19 cellular contexts compared by ENCODE assay signal in genomic region chr14:103137721-103138482, GRCh38. TPM values are rescaled to one million over a fixed set of nuclear protein-coding genes. Genes with fewer than 3 reads are reported as not detected.
DNase-seq lines count a peak whose midpoint lies in the region; ATAC-seq, FAIRE-seq and TF ChIP-seq lines count a peak whose summit lies in the region.
"Had no signal": no experiment of that assay in that cellular context is flagged by ENCODE, and none has a peak within 500 bp of the region (broad histone marks: within the 10 kb centered on the region; RNA-seq: fewer than 3 reads in every experiment).

No MANE protein-coding gene starts in this region.

- POLR2A ChIA-PET in H1 (lab: Charles Lee; ENCODE audit: partially characterized antibody), result interaction anchor here (0.7 to 4.6 kb wide), 7 partner anchors 10 to 196 kb away, joined by 3 to 26 read pairs (median 3); partner anchors contain the start of gene EIF5

- H3K4me2 ChIP-seq in H9 (ENCODE audit: insufficient read depth, insufficient read length, low read length), result no peak overlapping the region
- H3K4me2 ChIP-seq in H1 (ENCODE audit: insufficient read depth in 1 of 2, low read depth in 2 of 2, low read length in 2 of 2), result peak overlapping the region; percentile 82 to 86; a peak in 2 of 4 replicates

- no peak overlapping the region for H3K4ac ChIP-seq in H9 (ENCODE audit: low read depth, low read length)
- H3K4ac ChIP-seq in H1 (replicated peaks; ENCODE audit: insufficient read length, low read depth, low read length), result no peak overlapping the region

- H3K56ac ChIP-seq in H9 (ENCODE audit: insufficient read length, low read depth, low read length) (no peak overlapping the region), H1 (replicated peaks; ENCODE audit: insufficient read length, low read depth, low read length) (no peak overlapping the region)

- H2BK15ac ChIP-seq in H9 (ENCODE audit: low read depth, low read length), result no peak overlapping the region
- peak overlapping the region; percentile 92; the same call in 1 of the 2 replicates for H2BK15ac ChIP-seq in H1 (ENCODE audit: low read length)

- ATAC-seq in right lobe of liver (peak in 3 of 4 donors; percentile 14 to 43 (median 16)), GM21737 (IDR thresholded peaks at IDR 0.05; ENCODE audit: unreplicated experiment) (no peak), HG03045 (IDR thresholded peaks at IDR 0.05; ENCODE audit: unreplicated experiment) (no peak)
- ATAC-seq: effector memory CD8-positive, alpha-beta T cell; stimulated activated effector memory CD8-positive, alpha-beta T cell treated with anti-CD3 and anti-CD28 coated beads, Interleukin-12 subunit alpha, Interleukin-12 subunit beta, amount 100 ng/mL, for 72 hours had no signal

- TF ChIP-seq EP300 in H1 (IDR thresholded peaks at IDR 0.05; ENCODE audit: borderline replicate concordance in 1 of 2, low read depth in 2 of 2, low read length in 2 of 2), result no peak

- TF ChIP-seq RAD21 in H1 (IDR thresholded peaks at IDR 0.05 in 1 of 2, conservative IDR thresholded peaks at IDR 0.05 in 1 of 2; ENCODE audit: low read depth in 2 of 2, low read length in 2 of 2), result no peak

- no peaks in the 10 kb centered on the region; the same call in 1 of the 2 replicates for H3K4me1 ChIP-seq in H9 (ENCODE audit: insufficient read depth, low read length)
- peaks cover 0 to 11% (median 6%) of the 10 kb centered on the region in 4 experiments; a peak in 6 of 7 replicates for H3K4me1 ChIP-seq in H1 (replicated peaks in 1 of 4; ENCODE audit: control insufficient read depth in 3 of 4, insufficient read depth in 4 of 4, low read length in 3 of 4)
- peaks cover 0 to 14% (median 0%) of the 10 kb centered on the region in 4 donors for H3K4me1 ChIP-seq in right lobe of liver
- H3K4me1 ChIP-seq in subcutaneous abdominal adipose tissue (ENCODE audit: control insufficient read depth in 5 of 5, insufficient read depth in 5 of 5, low read length in 5 of 5), result peaks cover 1 to 30% (median 19%) of the 10 kb centered on the region in 5 donors
- no peaks in the 10 kb centered on the region for H3K4me1 ChIP-seq in effector memory CD4-positive, alpha-beta T cell (ENCODE audit: control insufficient read depth, insufficient read depth, low read length, poor library complexity, severe bottlenecking)

- TF ChIP-seq POLR2A in H1 (IDR thresholded peaks at IDR 0.05; ENCODE audit: control extremely low read depth in 1 of 2, low read depth in 2 of 2, low read length in 2 of 2) (no peak), right lobe of liver (IDR thresholded peaks at IDR 0.05) (no peak)

- no peak for FAIRE-seq in H1 (lab: Jason Lieb, UNC)
- FAIRE-seq: urothelium cell line had no signal

- H3K9ac ChIP-seq in H9 (ENCODE audit: extremely low read depth, insufficient read length, low read length), result no peak overlapping the region
- H3K9ac ChIP-seq in H1 (replicated peaks in 1 of 4; ENCODE audit: extremely low read depth in 1 of 4, low read depth in 3 of 4, low read length in 3 of 4), result no peak overlapping the region
- H3K9ac ChIP-seq in subcutaneous abdominal adipose tissue (ENCODE audit: low read length in 5 of 5), result no peak overlapping the region

- no peak for DNase-seq in H9
- DNase-seq in H1 (ENCODE audit: low read depth in 1 of 2, low spot score in 2 of 2), result no peak
- DNase-seq in right lobe of liver, result peak in 1 of 3 donors; percentile 63
- DNase-seq in effector memory CD4-positive, alpha-beta T cell, result no peak
- no peak for DNase-seq in dedifferentiated amniotic fluid mesenchymal stem cell (ENCODE audit: extremely low spot score)
- DNase-seq: activated CD4-positive, alpha-beta T cell treated with anti-CD3 and anti-CD28 coated beads for 48 hours; AML-193; effector memory CD8-positive, alpha-beta T cell; midbrain; NCI-H1436 treated with DMSO at 0.1 percent for 48 hours; NK-92 treated with Interleukin-12 subunit alpha and Interleukin-12 subunit beta, amount 100 ng/mL, for 24 hours had no signal

- H3K27me3 Mint-ChIP-seq in H9 (ENCODE audit: low read depth), result peaks cover 12% of the 10 kb centered on the region

- H4K91ac ChIP-seq in H9 (ENCODE audit: insufficient read length, low read depth, low read length) (no peak overlapping the region), H1 (replicated peaks; ENCODE audit: insufficient read length, low read length) (peak overlapping the region; percentile 44)

- H3K9me3 Mint-ChIP-seq in H9, result no peaks in the 10 kb centered on the region; a peak in 2 of 5 replicates
- H3K9me3 Mint-ChIP-seq: activated naive CD4-positive, alpha-beta T cell treated with anti-CD3 and anti-CD28 coated beads, Interleukin-2, amount 50 U/mL, for 24 hours; effector memory CD8-positive, alpha-beta T cell; stimulated activated effector memory CD8-positive, alpha-beta T cell treated with anti-CD3 and anti-CD28 coated beads, Interleukin-12 subunit alpha, Interleukin-12 subunit beta, amount 100 ng/mL, for 72 hours had no signal

- H3K27ac ChIP-seq in H9 (ENCODE audit: insufficient read length, low read depth, low read length) (no peak overlapping the region), H1 (ENCODE audit: low read depth, low read length) (no peak overlapping the region), right lobe of liver (no peak overlapping the region), subcutaneous abdominal adipose tissue (ENCODE audit: low read depth, low read length) (peak overlapping the region; percentile 41)
- no peak overlapping the region for H3K27ac ChIP-seq in effector memory CD4-positive, alpha-beta T cell (ENCODE audit: insufficient read depth, low read length, poor library complexity, severe bottlenecking)
- H3K27ac ChIP-seq: SJSA1 had no signal

- H3K27me3 ChIP-seq in H9 (ENCODE audit: insufficient read depth, low read length) (no peaks in the 10 kb centered on the region), H1 (replicated peaks in 1 of 4; ENCODE audit: control insufficient read depth in 3 of 4, extremely low read depth in 1 of 4, insufficient read depth in 3 of 4, low read length in 3 of 4) (peaks cover 0 to 23% (median 11%) of the 10 kb centered on the region in 4 experiments; a peak in 5 of 7 replicates), right lobe of liver (no peaks in the 10 kb centered on the region), subcutaneous abdominal adipose tissue (ENCODE audit: control insufficient read depth in 5 of 5, insufficient read depth in 4 of 5, low read length in 5 of 5) (peaks cover 0 to 4% (median 0%) of the 10 kb centered on the region in 5 donors)
- no peaks in the 10 kb centered on the region for H3K27me3 ChIP-seq in effector memory CD4-positive, alpha-beta T cell (replicated peaks; ENCODE audit: control insufficient read depth, insufficient read depth, low read length, poor library complexity, severe bottlenecking)
- H3K27me3 ChIP-seq: SJSA1 had no signal

- peaks cover 5 to 27% (median 12%) of the 10 kb centered on the region in 3 experiments; a peak in 6 of 7 replicates for H3K36me3 Mint-ChIP-seq in H9 (ENCODE audit: insufficient read depth in 1 of 3, low read depth in 3 of 3)
- H3K36me3 Mint-ChIP-seq: activated naive CD4-positive, alpha-beta T cell treated with anti-CD3 and anti-CD28 coated beads, Interleukin-2, amount 50 U/mL, for 24 hours; stimulated activated effector memory CD8-positive, alpha-beta T cell treated with anti-CD3 and anti-CD28 coated beads, Interleukin-12 subunit alpha, Interleukin-12 subunit beta, amount 100 ng/mL, for 72 hours had no signal

- H2AFZ ChIP-seq in H9 (ENCODE audit: low read length) (no peak overlapping the region), H1 (ENCODE audit: low read length) (no peak overlapping the region)

- H3K27ac Mint-ChIP-seq in H9, result peak overlapping the region in 1 of 3 experiments; percentile 59; a peak in 1 of 7 replicates
- H3K27ac Mint-ChIP-seq: activated naive CD4-positive, alpha-beta T cell treated with anti-CD3 and anti-CD28 coated beads, Interleukin-2, amount 50 U/mL, for 24 hours; effector memory CD8-positive, alpha-beta T cell had no signal

- H2BK5ac ChIP-seq in H9 (ENCODE audit: insufficient read length, low read length) (no peak overlapping the region), H1 (ENCODE audit: low read depth, low read length) (peak overlapping the region; percentile 7; the same call in 1 of the 2 replicates)

- H3T11ph ChIP-seq in H9 (ENCODE audit: low read length), result no peak overlapping the region

- H4K20me1 ChIP-seq in H9 (ENCODE audit: control insufficient read depth, insufficient read depth, insufficient read length) (no peaks in the 10 kb centered on the region), H1 (replicated peaks in 1 of 2; ENCODE audit: control insufficient read depth in 1 of 2, insufficient read depth in 2 of 2, low read length in 2 of 2) (peaks cover 0 to 4% of the 10 kb centered on the region in 2 experiments)

- peak overlapping the region in 3 of 4 experiments; percentile 39 to 66 (median 43); a peak in 3 of 8 replicates for H3K4me3 ChIP-seq in H1 (ENCODE audit: extremely low read depth in 1 of 4, insufficient read depth in 2 of 4, low read depth in 3 of 4, low read length in 4 of 4)
- no peak overlapping the region for H3K4me3 ChIP-seq in right lobe of liver
- H3K4me3 ChIP-seq in subcutaneous abdominal adipose tissue (ENCODE audit: low read depth in 1 of 5, low read length in 5 of 5), result no peak overlapping the region
- H3K4me3 ChIP-seq in effector memory CD4-positive, alpha-beta T cell (ENCODE audit: insufficient read depth, low read depth, low read length, poor library complexity, severe bottlenecking), result no peak overlapping the region
- H3K4me3 ChIP-seq: SJSA1 had no signal

- H3K4me1 Mint-ChIP-seq in H9, result peaks cover 25 to 36% of the 10 kb centered on the region in 2 experiments

- H4K5ac ChIP-seq in H9 (ENCODE audit: insufficient read length, low read depth, low read length) (no peak overlapping the region), H1 (ENCODE audit: insufficient read length, low read depth, low read length) (no peak overlapping the region)

- H3K14ac ChIP-seq in H9 (ENCODE audit: insufficient read depth, low read length) (no peak overlapping the region), H1 (ENCODE audit: insufficient read length) (no peak overlapping the region)

- no peak overlapping the region for H2BK120ac ChIP-seq in H9 (ENCODE audit: low read depth, low read length, poor library complexity, severe bottlenecking)
- no peak overlapping the region for H2BK120ac ChIP-seq in H1 (replicated peaks; ENCODE audit: low read depth, low read length)

- H3K23me2 ChIP-seq in H9 (ENCODE audit: insufficient read length, low read depth, low read length, poor library complexity, severe bottlenecking) (peaks cover 8% of the 10 kb centered on the region), H1 (ENCODE audit: low read depth, low read length) (peaks cover 13% of the 10 kb centered on the region; the same call in 1 of the 2 replicates)

- H3K79me1 ChIP-seq in H9 (ENCODE audit: insufficient read depth, low read depth, low read length, poor library complexity, severe bottlenecking), result no peaks in the 10 kb centered on the region
- no peaks in the 10 kb centered on the region for H3K79me1 ChIP-seq in H1 (ENCODE audit: low read depth, low read length)

- peak overlapping the region in 1 of 2 experiments; percentile 26; a peak in 1 of 5 replicates for H3K4me3 Mint-ChIP-seq in H9
- H3K4me3 Mint-ChIP-seq: activated naive CD4-positive, alpha-beta T cell treated with anti-CD3 and anti-CD28 coated beads, Interleukin-2, amount 50 U/mL, for 24 hours; effector memory CD8-positive, alpha-beta T cell; stimulated activated effector memory CD8-positive, alpha-beta T cell treated with anti-CD3 and anti-CD28 coated beads, Interleukin-12 subunit alpha, Interleukin-12 subunit beta, amount 100 ng/mL, for 72 hours had no signal

- H3K79me2 ChIP-seq in H9 (ENCODE audit: insufficient read depth, low read length) (no peaks in the 10 kb centered on the region), H1 (ENCODE audit: control insufficient read depth in 1 of 2, insufficient read depth in 2 of 2, low read length in 2 of 2) (no peaks in the 10 kb centered on the region)

- TF ChIP-seq CTCF in H9 (conservative IDR thresholded peaks at IDR 0.05) (no peak), H1 (IDR thresholded peaks at IDR 0.05; ENCODE audit: control extremely low read depth in 1 of 3, insufficient read depth in 1 of 3, low read depth in 1 of 3, low read length in 3 of 3) (no peak), right lobe of liver (IDR thresholded peaks at IDR 0.05) (no peak)

- no peak overlapping the region for H2BK20ac ChIP-seq in H9 (ENCODE audit: low read depth, low read length, poor library complexity, severe bottlenecking)
- H2BK20ac ChIP-seq in H1 (ENCODE audit: low read length), result no peak overlapping the region

- H3K9me3 ChIP-seq in H9 (ENCODE audit: control insufficient read depth, low read depth, low read length), result no peaks in the 10 kb centered on the region
- H3K9me3 ChIP-seq in H1 (ENCODE audit: insufficient read depth in 2 of 2, low read depth in 1 of 2, low read length in 1 of 2), result no peaks in the 10 kb centered on the region
- H3K9me3 ChIP-seq in right lobe of liver, result no peaks in the 10 kb centered on the region
- peaks cover 0 to under 1% (median 0%) of the 10 kb centered on the region in 5 donors for H3K9me3 ChIP-seq in subcutaneous abdominal adipose tissue (ENCODE audit: control insufficient read depth in 5 of 5, low read length in 5 of 5)
- H3K9me3 ChIP-seq in effector memory CD4-positive, alpha-beta T cell (ENCODE audit: control insufficient read depth, low read length), result no peaks in the 10 kb centered on the region
- H3K9me3 ChIP-seq: SJSA1 had no signal

- no peak overlapping the region for H2AK5ac ChIP-seq in H9 (ENCODE audit: insufficient read length, low read length)
- peak overlapping the region; percentile 83 for H2AK5ac ChIP-seq in H1 (ENCODE audit: low read depth, low read length)

- H2BK12ac ChIP-seq in H9 (ENCODE audit: insufficient read length, low read depth, low read length) (no peak overlapping the region), H1 (ENCODE audit: low read depth, low read length) (peak overlapping the region; percentile 92; the same call in 1 of the 2 replicates)

- intact Hi-C loops in right lobe of liver (cut with DNase I), result no loop called here

- WGBS in H9 (ENCODE audit: extremely low coverage, insufficient read length, low lambda C conversion rate), result no CpG with 5 or more reads among the region's 33 CpGs
- 77% methylated on average over 18 of the region's 33 CpGs; no CpG with 5 or more reads in 1 of the 2 experiments for WGBS in H1 (ENCODE audit: extremely low coverage in 1 of 2, insufficient coverage in 1 of 2, insufficient read length in 1 of 2, insufficient replicate concordance in 2 of 2, low coverage in 1 of 2, low lambda C conversion rate in 2 of 2, missing lambda C conversion rate in 1 of 2), 2 experiments
- 84% methylated on average over 5 of the region's 33 CpGs for WGBS in right lobe of liver (ENCODE audit: insufficient coverage, low coverage, low lambda C conversion rate, missing lambda C conversion rate)

- H3K18ac ChIP-seq in H9 (ENCODE audit: insufficient read length, low read depth, low read length), result peak overlapping the region; percentile 28
- peak overlapping the region; percentile 60 for H3K18ac ChIP-seq in H1 (ENCODE audit: extremely low read depth, low read length)

- H4K8ac ChIP-seq in H9 (replicated peaks; ENCODE audit: insufficient read length, low read depth, low read length), result no peak overlapping the region
- H4K8ac ChIP-seq in H1 (ENCODE audit: extremely low read depth, insufficient read depth, low read length), result peak overlapping the region; percentile 58

- CTCF ChIA-PET in H1 (lab: Charles Lee; ENCODE audit: partially characterized antibody), result interaction anchor here (1.0 to 10.5 kb wide), 11 partner anchors 11 to 190 kb away, joined by 3 to 147 read pairs (median 4); partner anchors contain the start of gene TNFAIP2

- no peak overlapping the region for H3K23ac ChIP-seq in H9 (ENCODE audit: insufficient read length, low read depth, low read length)
- no peak overlapping the region for H3K23ac ChIP-seq in H1 (ENCODE audit: insufficient read length)

- peaks cover 3 to 9% (median 5%) of the 10 kb centered on the region in 4 experiments; a peak in 6 of 8 replicates for H3K36me3 ChIP-seq in H1 (ENCODE audit: control insufficient read depth in 2 of 4, insufficient read depth in 4 of 4, low read length in 3 of 4)
- H3K36me3 ChIP-seq in right lobe of liver, result peaks cover 0 to 6% (median 0%) of the 10 kb centered on the region in 4 donors
- H3K36me3 ChIP-seq in subcutaneous abdominal adipose tissue (ENCODE audit: control insufficient read depth in 5 of 5, insufficient read depth in 5 of 5, low read length in 5 of 5), result peaks cover 0 to 39% (median 36%) of the 10 kb centered on the region in 5 donors
- no peaks in the 10 kb centered on the region for H3K36me3 ChIP-seq in effector memory CD4-positive, alpha-beta T cell (ENCODE audit: control insufficient read depth, insufficient read depth, low read length)

RNA-seq across cellular contexts. Expression of gene TNFAIP2, which starts 14.6 kb away (rescaled TPM):
- total RNA-seq in H9 (2021), result 29.3 and 29.7 TPM in 2 replicates
- 28.3 and 33.3 TPM in 2 replicates for total RNA-seq in H1 (2021; fragmentation: NEBNext Ultra II Directional; extraction: Animal tissue kit (Norgen Biotek cat#: 25700))
- 34.5 and 37.6 TPM in 2 replicates for polyA plus RNA-seq in H1 (2011; rRNA removed)
- polyA plus RNA-seq in H1 (2011; cell fraction: cytosol; rRNA removed), result 24.9 TPM
- polyA plus RNA-seq in H1 (2011; cell fraction: nucleus; rRNA removed), result 145 TPM
- 23.2 to 37.9 TPM (median 33.7 TPM) in 4 replicates for polyA plus RNA-seq in H1 (2012, experiment 1 of 2)
- polyA plus RNA-seq in H1 (2012, experiment 2 of 2), result 38.1 TPM
- 22.4 TPM for polyA plus RNA-seq in H1 (2013, experiment 1 of 2)
- 21.9 TPM for polyA plus RNA-seq in H1 (2013, experiment 2 of 2)
- polyA minus RNA-seq in H1 (2011; rRNA and poly(A)+ RNA removed), result 14.2 and 16.0 TPM in 2 replicates
- polyA minus RNA-seq in H1 (2011; cell fraction: cytosol; rRNA and poly(A)+ RNA removed), result 19.6 TPM
- polyA minus RNA-seq in H1 (2011; cell fraction: nucleus; rRNA and poly(A)+ RNA removed), result 16.3 TPM
- total RNA-seq in right lobe of liver, result 100 to 1,000 TPM in 1 of 6 experiments, 10 to 100 TPM in 5; 23.2 to 122 (median 32.6) TPM

RNA-seq across cellular contexts. Expression of gene EXOC3L4, which starts 43.4 kb away (rescaled TPM):
- 0.39 and 0.42 TPM in 2 replicates for total RNA-seq in H9 (2021)
- 0.45 TPM in 1 of 2 replicates, not detected in the other for total RNA-seq in H1 (2021; fragmentation: NEBNext Ultra II Directional; extraction: Animal tissue kit (Norgen Biotek cat#: 25700))
- polyA plus RNA-seq in H1 (2011; rRNA removed), result 0.24 and 0.57 TPM in 2 replicates
- polyA plus RNA-seq in H1 (2011; cell fraction: cytosol; rRNA removed), result 0.72 TPM
- 1.8 TPM for polyA plus RNA-seq in H1 (2011; cell fraction: nucleus; rRNA removed)
- polyA plus RNA-seq in H1 (2012, experiment 1 of 2), result 0.53 to 0.60 TPM in 2 of 4 replicates, not detected in the others
- 0.47 TPM for polyA plus RNA-seq in H1 (2012, experiment 2 of 2)
- 0.20 TPM for polyA plus RNA-seq in H1 (2013, experiment 1 of 2)
- 0.13 TPM for polyA plus RNA-seq in H1 (2013, experiment 2 of 2)
- 0.13 TPM in 1 of 2 replicates, not detected in the other for polyA minus RNA-seq in H1 (2011; rRNA and poly(A)+ RNA removed)
- polyA minus RNA-seq in H1 (2011; cell fraction: cytosol; rRNA and poly(A)+ RNA removed), result not detected
- 0.60 TPM for polyA minus RNA-seq in H1 (2011; cell fraction: nucleus; rRNA and poly(A)+ RNA removed)
- total RNA-seq in right lobe of liver, result 10 to 100 TPM; 34.2 to 87.1 (median 48.1) TPM
- total RNA-seq: fibroblast of villous mesenchyme had no signal

RNA-seq across cellular contexts. Expression of gene LBHD2, which starts 53.9 kb away (rescaled TPM):
- total RNA-seq in H9 (2021), result not detected in 2 replicates
- total RNA-seq in H1 (2021; fragmentation: NEBNext Ultra II Directional; extraction: Animal tissue kit (Norgen Biotek cat#: 25700)), result not detected in 2 replicates
- 0.16 TPM in 1 of 2 replicates, not detected in the other for polyA plus RNA-seq in H1 (2011; rRNA removed)
- polyA plus RNA-seq in H1 (2011; cell fraction: cytosol; rRNA removed), result not detected
- polyA plus RNA-seq in H1 (2011; cell fraction: nucleus; rRNA removed), result not detected
- not detected in 4 replicates for polyA plus RNA-seq in H1 (2012, experiment 1 of 2)
- not detected for polyA plus RNA-seq in H1 (2012, experiment 2 of 2)
- not detected for polyA plus RNA-seq in H1 (2013, experiment 1 of 2)
- polyA plus RNA-seq in H1 (2013, experiment 2 of 2), result not detected
- not detected in 2 replicates for polyA minus RNA-seq in H1 (2011; rRNA and poly(A)+ RNA removed)
- not detected for polyA minus RNA-seq in H1 (2011; cell fraction: cytosol; rRNA and poly(A)+ RNA removed)
- polyA minus RNA-seq in H1 (2011; cell fraction: nucleus; rRNA and poly(A)+ RNA removed), result not detected
- not detected for total RNA-seq in right lobe of liver
- total RNA-seq: fibroblast of villous mesenchyme had no signal

Comparison
In these comparisons a context has a peak if more than half of its experiments do, and no peak if none do; other contexts are left out.
1. H3K4me3 ChIP-seq: peak in H1 (3 of 4); none in right lobe of liver (0 of 3), subcutaneous abdominal adipose tissue (0 of 5) and effector memory CD4-positive, alpha-beta T cell (single experiment).
2. ATAC-seq: peak in right lobe of liver (3 of 4); none in GM21737 (single experiment) and HG03045 (single experiment).
3. RNA of gene EXOC3L4, which starts 43.4 kb away (total RNA-seq): 34.2 to 87.1 TPM in right lobe of liver; 0.45 TPM in H1 and 0.39 to 0.42 TPM in H9; every median in the first group is over 10 times any median in the second.